In the genomic region with DNA sequence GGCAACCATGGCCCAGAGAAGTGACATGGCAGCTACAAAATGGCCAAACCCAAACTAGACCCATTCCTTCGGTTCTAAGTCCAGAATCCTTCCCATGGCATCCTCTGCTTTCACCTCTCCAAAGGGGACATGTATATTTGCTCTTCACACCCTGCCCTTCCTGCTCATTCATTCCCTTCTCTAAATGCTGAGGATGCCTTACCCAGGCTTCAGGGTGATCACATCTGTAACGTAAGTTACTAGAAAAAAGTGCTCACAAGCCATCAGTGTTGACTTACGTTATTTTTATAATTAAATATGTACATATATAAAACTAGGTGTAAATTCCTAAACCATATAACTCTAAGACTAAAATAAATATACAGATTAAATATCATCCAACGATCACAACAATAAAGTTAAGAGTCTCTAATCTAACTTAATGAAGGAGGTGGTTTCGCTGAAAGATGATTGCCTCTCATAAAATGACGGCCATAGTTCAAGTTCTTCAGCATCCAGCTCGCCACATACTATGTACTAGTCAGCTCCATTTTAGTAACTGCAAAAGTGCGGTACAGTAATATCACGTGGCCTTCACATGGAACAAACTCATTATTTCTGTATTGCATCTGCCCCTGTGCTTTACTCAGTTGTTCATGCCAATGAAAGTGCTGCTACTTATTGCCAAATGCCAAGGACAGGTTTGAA, we compare ENCODE assay signal across 19 cellular contexts.
A peak's percentile ranks its signal among the peaks of the same experiment; 100 is the strongest.
DNase-seq lines count a peak whose midpoint lies in the region; ATAC-seq and TF ChIP-seq lines count a peak whose summit lies in the region.
"Had no signal": no experiment of that assay in that cellular context is flagged by ENCODE, and none has a peak within 500 bp of the region (broad histone marks: within the 10 kb centered on the region; RNA-seq: fewer than 3 reads in every experiment).

No MANE protein-coding gene starts in this region.

- TF ChIP-seq CTCF in heart right ventricle (IDR thresholded peaks at IDR 0.05) (no peak), colonic mucosa (IDR thresholded peaks at IDR 0.05) (no peak), nephron progenitor cell (IDR thresholded peaks at IDR 0.05) (no peak), tibial artery (IDR thresholded peaks at IDR 0.05) (no peak), GM10248 (IDR thresholded peaks at IDR 0.05; ENCODE audit: control extremely low read depth, extremely low read depth, low read depth, missing control alignments) (no peak)

- DNase-seq in heart right ventricle (no peak), cardiac septum (ENCODE audit: low spot score) (no peak), colonic mucosa (peak; percentile 46), nephron progenitor cell (no peak), tibial artery (no peak), GM10248 (ENCODE audit: extremely low spot score) (no peak)
- DNase-seq: CD4-positive, CD25-positive, alpha-beta regulatory T cell; NCI-H1048; NCI-H1417; NCI-H1694; NCI-H2029 treated with DMSO at 0.1 percent for 48 hours; NCI-H446 treated with DMSO at 0.1 percent for 48 hours; NCI-H526; NCI-H82; NK-92 treated with Interleukin-12 subunit alpha and Interleukin-12 subunit beta, amount 100 ng/mL, for 24 hours; RPMI8226; SHP77 treated with DMSO at 0.1 percent for 48 hours had no signal

- H3K4me3 ChIP-seq in heart right ventricle = no peak overlapping the region
- H3K4me3 ChIP-seq in colonic mucosa = no peak overlapping the region
- no peak overlapping the region for H3K4me3 ChIP-seq in tibial artery
- H3K4me3 ChIP-seq: BLaER1 had no signal

- no peak overlapping the region for H3K4me3 Mint-ChIP-seq in nephron progenitor cell
- H3K4me3 Mint-ChIP-seq: CD4-positive, CD25-positive, alpha-beta regulatory T cell had no signal

- H3K9me3 ChIP-seq in heart right ventricle (no peaks in the 10 kb centered on the region), colonic mucosa (no peaks in the 10 kb centered on the region), tibial artery (no peaks in the 10 kb centered on the region)
- H3K9me3 ChIP-seq: BLaER1 had no signal

- H3K27me3 ChIP-seq in heart right ventricle (no peaks in the 10 kb centered on the region), colonic mucosa (no peaks in the 10 kb centered on the region), tibial artery (no peaks in the 10 kb centered on the region)
- H3K27me3 ChIP-seq: BLaER1 had no signal

- H3K27ac Mint-ChIP-seq in nephron progenitor cell = peak overlapping the region; percentile 51
- H3K27ac Mint-ChIP-seq: CD4-positive, CD25-positive, alpha-beta regulatory T cell had no signal

- H3K27ac ChIP-seq in heart right ventricle (peak overlapping the region in 6 of 10 donors; percentile 86 to 91 (median 89)), colonic mucosa (peak overlapping the region; percentile 54), tibial artery (peak overlapping the region; percentile 84 to 85)
- H3K27ac ChIP-seq: BLaER1 had no signal

- WGBS in heart right ventricle, 2 donors = 90 to 93% methylated on average over 9 of the region's 9 CpGs

- ATAC-seq in heart right ventricle (no peak), HG02938 (IDR thresholded peaks at IDR 0.05; ENCODE audit: unreplicated experiment) (no peak)

- POLR2A ChIA-PET in GM10248 (lab: Yijun Ruan, JAX) = no interaction called here

- intact Hi-C loops in heart right ventricle (cut with DNase I) = loop anchor here in 1 of 10 donors (5.0 kb wide), 1 partner anchor 72 kb away; no protein-coding TSS in a partner anchor
- intact Hi-C loops in cardiac septum (cut with DNase I) = no loop called here
- intact Hi-C loops in colonic mucosa (cut with DNase I) = no loop called here
- intact Hi-C loops in tibial artery (cut with DNase I; ENCODE audit: low total_unique reads) = no loop called here

- H3K4me1 ChIP-seq in heart right ventricle (peaks cover 0 to 79% (median 34%) of the 10 kb centered on the region in 9 donors), colonic mucosa (peaks cover 8% of the 10 kb centered on the region), tibial artery (peaks cover 0 to 86% (median 36%) of the 10 kb centered on the region in 4 donors)

- H3K9me3 Mint-ChIP-seq in nephron progenitor cell = no peaks in the 10 kb centered on the region
- H3K9me3 Mint-ChIP-seq: CD4-positive, CD25-positive, alpha-beta regulatory T cell had no signal

- H3K36me3 ChIP-seq in heart right ventricle = no peaks in the 10 kb centered on the region
- no peaks in the 10 kb centered on the region for H3K36me3 ChIP-seq in colonic mucosa
- no peaks in the 10 kb centered on the region for H3K36me3 ChIP-seq in tibial artery
- H3K36me3 ChIP-seq: BLaER1 had no signal

- CTCF ChIA-PET in GM10248 (lab: Yijun Ruan, JAX) = interaction anchor here (0.6 to 11.4 kb wide), 5 partner anchors 9 to 145 kb away, joined by 3 to 105 read pairs (median 6); no protein-coding TSS in a partner anchor

- peaks cover 9% of the 10 kb centered on the region for H3K27me3 Mint-ChIP-seq in nephron progenitor cell (ENCODE audit: low read depth, poor library complexity)

- no peak overlapping the region for H3K9ac ChIP-seq in colonic mucosa (ENCODE audit: low read depth in 2 of 2, low read length in 2 of 2)
- H3K9ac ChIP-seq: BLaER1 had no signal

- H3K36me3 Mint-ChIP-seq in nephron progenitor cell (ENCODE audit: low read depth) = no peaks in the 10 kb centered on the region
- H3K36me3 Mint-ChIP-seq: CD4-positive, CD25-positive, alpha-beta regulatory T cell had no signal

- no peaks in the 10 kb centered on the region for H3K4me1 Mint-ChIP-seq in nephron progenitor cell
